ENCODE assay signal across 1 cellular context in the genomic region with DNA sequence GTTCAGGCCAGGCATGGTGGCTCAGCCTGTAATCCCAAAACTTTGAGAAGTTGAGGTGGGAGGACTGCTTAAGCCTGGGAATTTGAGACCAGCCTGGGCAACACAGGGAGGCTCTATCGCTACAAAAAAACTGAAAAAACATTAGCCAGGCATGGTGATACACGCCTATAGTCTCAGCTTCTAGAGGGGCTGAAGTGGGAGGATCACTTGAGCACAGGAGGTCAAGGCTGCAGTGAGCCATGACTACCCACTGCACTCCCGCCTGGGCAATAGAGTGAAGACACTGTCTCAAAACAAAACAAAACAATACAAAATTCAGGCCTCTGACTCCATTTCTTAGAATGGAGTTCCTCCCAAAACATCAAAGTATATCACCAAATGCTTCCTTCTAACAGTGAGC.
TF ChIP-seq lines count a peak whose summit lies in the region.

No MANE protein-coding gene starts in this region.

TF ChIP-seq in WTC11, 78 proteins besides CTCF, POLR2A, EP300 and RAD21:
- TF ChIP-seq SMAD3 (CRISPR knock-in tag; IDR thresholded peaks at IDR 0.05; ENCODE audit: borderline replicate concordance) (no peak), ZNF121 (CRISPR knock-in tag; IDR thresholded peaks at IDR 0.05) (no peak), GTF2I (CRISPR knock-in tag; conservative IDR thresholded peaks at IDR 0.05) (no peak), NFE2L1 (CRISPR knock-in tag; IDR thresholded peaks at IDR 0.05) (no peak), GRHL2 (CRISPR knock-in tag; IDR thresholded peaks at IDR 0.05; ENCODE audit: insufficient replicate concordance, severe bottlenecking) (no peak)
- TF ChIP-seq, protein P1, sequence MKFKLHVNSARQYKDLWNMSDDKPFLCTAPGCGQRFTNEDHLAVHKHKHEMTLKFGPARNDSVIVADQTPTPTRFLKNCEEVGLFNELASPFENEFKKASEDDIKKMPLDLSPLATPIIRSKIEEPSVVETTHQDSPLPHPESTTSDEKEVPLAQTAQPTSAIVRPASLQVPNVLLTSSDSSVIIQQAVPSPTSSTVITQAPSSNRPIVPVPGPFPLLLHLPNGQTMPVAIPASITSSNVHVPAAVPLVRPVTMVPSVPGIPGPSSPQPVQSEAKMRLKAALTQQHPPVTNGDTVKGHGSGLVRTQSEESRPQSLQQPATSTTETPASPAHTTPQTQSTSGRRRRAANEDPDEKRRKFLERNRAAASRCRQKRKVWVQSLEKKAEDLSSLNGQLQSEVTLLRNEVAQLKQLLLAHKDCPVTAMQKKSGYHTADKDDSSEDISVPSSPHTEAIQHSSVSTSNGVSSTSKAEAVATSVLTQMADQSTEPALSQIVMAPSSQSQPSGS (CRISPR knock-in tag; IDR thresholded peaks at IDR 0.05; ENCODE audit: borderline replicate concordance, low read depth) = no peak
